Comparison of ENCODE assay signal across 17 cellular contexts in genomic region chr13:20353973-20354372, GRCh38.
A peak's percentile ranks its signal among the peaks of the same experiment; 100 is the strongest.
DNase-seq lines count a peak whose midpoint lies in the region; ATAC-seq, FAIRE-seq and TF ChIP-seq lines count a peak whose summit lies in the region.
"Had no signal": no experiment of that assay in that cellular context is flagged by ENCODE, and none has a peak within 500 bp of the region (broad histone marks: within the 10 kb centered on the region; RNA-seq: fewer than 3 reads in every experiment).

No MANE protein-coding gene starts in this region.

- peaks cover 3% of the 10 kb centered on the region; the same call in 1 of the 3 replicates for H3K4me1 ChIP-seq in A549
- H3K4me1 ChIP-seq: colonic mucosa, heart left ventricle, prostate gland had no signal

- no peak overlapping the region for H3K4me2 ChIP-seq in A549

- no peak for TF ChIP-seq CTCF in A549 (IDR thresholded peaks at IDR 0.05)
- peak; percentile 58 for TF ChIP-seq CTCF in HFFc6 (IDR thresholded peaks at IDR 0.05)
- peak; percentile 29 for TF ChIP-seq CTCF in fibroblast of pulmonary artery (IDR thresholded peaks at IDR 0.05; ENCODE audit: low read length, missing control alignments)

- peaks cover 21% of the 10 kb centered on the region for H3K27me3 Mint-ChIP-seq in HFFc6 (ENCODE audit: insufficient read depth)
- H3K27me3 Mint-ChIP-seq: IgD-negative memory B cell had no signal

- no peaks in the 10 kb centered on the region for H3K9me3 ChIP-seq in A549
- H3K9me3 ChIP-seq: colonic mucosa, heart left ventricle, prostate gland had no signal

- no peaks in the 10 kb centered on the region for H3K9me3 Mint-ChIP-seq in HFFc6
- H3K9me3 Mint-ChIP-seq: activated T-cell treated with anti-CD3 and anti-CD28 coated beads, Interleukin-2, amount 50 U/mL, for 72 hours; IgD-negative memory B cell had no signal

- H3K36me3 Mint-ChIP-seq in HFFc6 (ENCODE audit: low read depth) = no peaks in the 10 kb centered on the region
- H3K36me3 Mint-ChIP-seq: IgD-negative memory B cell had no signal

- CTCF ChIA-PET in A549 (lab: Yijun Ruan, JAX) = interaction anchor here (1.3 kb wide), 1 partner anchor 10 kb away, joined by 4 read pairs; no protein-coding TSS in a partner anchor

- WGBS in A549 (ENCODE audit: missing lambda C conversion rate) = 41% methylated on average over 2 of the region's 2 CpGs

- peaks cover 32% of the 10 kb centered on the region for H3K4me1 Mint-ChIP-seq in HFFc6 (ENCODE audit: low read depth)
- H3K4me1 Mint-ChIP-seq: IgD-negative memory B cell had no signal

- in situ Hi-C loops in SK-MEL-5 (cut with HindIII; ENCODE audit: low pct_unique_long_range_greater_than_20kb, low sequenced_read_pairs) = no loop called here

- FAIRE-seq in A549 (lab: Jason Lieb, UNC) = no peak
- FAIRE-seq: G401.6 had no signal

- H3K4me3 ChIP-seq in A549 = no peak overlapping the region
- H3K4me3 ChIP-seq in fibroblast of pulmonary artery (replicated peaks; ENCODE audit: low read depth, low read length) = no peak overlapping the region
- H3K4me3 ChIP-seq: colonic mucosa, heart left ventricle, prostate gland had no signal

- H3K27ac ChIP-seq in A549 = no peak overlapping the region
- H3K27ac ChIP-seq: colonic mucosa, heart left ventricle, prostate gland, RWPE1, WERI-Rb-1 had no signal

- TF ChIP-seq RAD21 in A549 (conservative IDR thresholded peaks at IDR 0.05 in 1 of 2, IDR thresholded peaks at IDR 0.05 in 1 of 2) = no peak

- DNase-seq in A549 (ENCODE audit: low read depth in 1 of 2, low spot score in 1 of 2) = no peak
- peak; percentile 57 for DNase-seq in HFFc6
- DNase-seq in SK-MEL-5 (ENCODE audit: low read depth, low spot score) = peak; percentile 31
- DNase-seq in fibroblast of pulmonary artery (ENCODE audit: low read depth) = peak; percentile 62
- no peak for DNase-seq in stimulated activated CD4-positive, alpha-beta T cell treated with anti-CD3 and anti-CD28 coated beads, Interleukin-1b, Interleukin-23, amount 100 ng/mL, for 48 hours
- no peak for DNase-seq in NCI-H2081 (lab: John Stamatoyannopoulos, UW)
- DNase-seq: ACHN; activated T-cell treated with anti-CD3 and anti-CD28 coated beads, Interleukin-2, amount 50 U/mL, for 72 hours; colonic mucosa; heart left ventricle; WERI-Rb-1 had no signal

- no peak overlapping the region for H3K4me3 Mint-ChIP-seq in HFFc6
- H3K4me3 Mint-ChIP-seq: activated T-cell treated with anti-CD3 and anti-CD28 coated beads, Interleukin-2, amount 50 U/mL, for 72 hours; IgD-negative memory B cell had no signal

- TF ChIP-seq EP300 in A549 (IDR thresholded peaks at IDR 0.05) = no peak

- no peak for ATAC-seq in A549
- no peak for ATAC-seq in GM19452 (IDR thresholded peaks at IDR 0.05; ENCODE audit: unreplicated experiment)
- no peak for ATAC-seq in HG02571 (IDR thresholded peaks at IDR 0.05; ENCODE audit: unreplicated experiment)
- ATAC-seq: heart left ventricle had no signal

- no peak for TF ChIP-seq POLR2A in A549 (IDR thresholded peaks at IDR 0.05; ENCODE audit: low read length)

- POLR2A ChIA-PET in A549 (lab: Yijun Ruan, JAX) = no interaction called here

- no peak overlapping the region for H3K27ac Mint-ChIP-seq in HFFc6
- H3K27ac Mint-ChIP-seq: activated T-cell treated with anti-CD3 and anti-CD28 coated beads, Interleukin-2, amount 50 U/mL, for 72 hours; IgD-negative memory B cell had no signal

TF ChIP-seq in A549, 52 proteins besides CTCF, POLR2A, EP300 and RAD21:
- TF ChIP-seq TFCP2L1 (CRISPR knock-in tag; IDR thresholded peaks at IDR 0.05) = no peak
- TF ChIP-seq PBX3 (IDR thresholded peaks at IDR 0.05) = no peak
- TF ChIP-seq CEBPB (IDR thresholded peaks at IDR 0.05) = 0 out of 4 replicates have a peak, but pooled peaks of 1 of the 2 experiments have one; percentile 26
- no peak for TF ChIP-seq E2F6 (IDR thresholded peaks at IDR 0.05; ENCODE audit: borderline replicate concordance, low read depth)
- peak; percentile 35; the same call in 1 of the 2 replicates for TF ChIP-seq FOSL2 (IDR thresholded peaks at IDR 0.05)
- TF ChIP-seq FOSL2 (CRISPR knock-in tag; IDR thresholded peaks at IDR 0.05) = peak; percentile 37; the same call in 1 of the 2 replicates
- TF ChIP-seq HOXB13 (CRISPR knock-in tag; IDR thresholded peaks at IDR 0.05; ENCODE audit: low read depth) = no peak

Comparison
In these comparisons a context has a peak if more than half of its experiments do, and no peak if none do; other contexts are left out.
1. DNase-seq: peak in HFFc6 (single experiment), SK-MEL-5 (single experiment) and fibroblast of pulmonary artery (single experiment); none in A549 (0 of 2), stimulated activated CD4-positive, alpha-beta T cell treated with anti-CD3 and anti-CD28 coated beads, Interleukin-1b, Interleukin-23, amount 100 ng/mL, for 48 hours (single experiment) and NCI-H2081 (0 of 2).